ENCODE assay signal across 8 cellular contexts in the genomic region with DNA sequence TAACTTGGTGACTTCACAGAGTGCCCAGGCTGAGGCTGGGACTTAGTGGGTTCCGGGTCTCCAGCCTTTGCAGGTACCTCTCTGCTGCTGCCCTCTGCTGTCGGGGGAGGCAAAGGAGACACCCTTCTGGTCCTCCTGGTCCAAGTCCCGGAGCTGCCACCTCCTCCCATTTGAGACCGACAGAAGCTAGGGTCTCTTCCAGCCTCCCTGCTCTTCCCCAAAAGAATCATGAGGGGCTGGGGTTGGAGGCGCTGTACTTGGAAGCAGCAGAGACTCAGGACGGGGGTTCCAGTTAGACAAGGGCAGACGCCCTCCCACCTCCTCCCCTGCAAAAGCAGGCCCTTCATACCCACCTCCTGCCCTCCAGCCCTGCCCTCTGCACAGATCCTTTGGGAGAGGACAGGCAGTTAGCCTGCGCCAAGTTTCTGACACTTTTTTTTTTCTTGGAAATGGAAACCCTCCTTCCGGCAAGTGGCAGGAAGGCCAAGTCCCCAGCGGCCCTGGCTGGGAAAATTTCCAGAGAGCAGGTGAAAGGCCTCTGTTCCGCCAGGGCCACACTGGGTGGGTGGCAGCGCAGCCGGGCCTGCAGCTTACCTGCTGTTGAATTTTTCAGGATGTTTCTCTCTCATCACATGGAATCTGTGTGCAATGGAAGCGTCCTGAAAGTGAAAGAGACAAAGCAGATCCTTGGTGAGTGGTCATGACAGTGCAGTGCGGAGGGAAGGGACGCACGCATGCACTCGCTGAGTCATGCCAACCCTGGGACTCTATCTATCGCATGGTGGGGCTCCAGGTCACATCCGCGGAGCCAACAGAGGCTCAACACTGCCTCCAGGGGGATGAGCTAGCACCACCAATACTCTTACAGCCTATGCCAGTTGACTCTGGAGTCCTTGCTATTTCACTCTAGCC.
DNase-seq lines count a peak whose midpoint lies in the region; ATAC-seq lines count a peak whose summit lies in the region.

No MANE protein-coding gene starts in this region.

- peak; percentile 92 for DNase-seq in NCI-H2107 (lab: John Stamatoyannopoulos, UW)
- DNase-seq in activated CD4-positive, alpha-beta memory T cell treated with anti-CD3 and anti-CD28 coated beads, Interleukin-2, amount 10 ng/mL, durations not matched to agents 7 days and 5 days = peak; percentile 66
- DNase-seq in stromal cell of bone marrow (ENCODE audit: low read depth) = peak; percentile 83

- peak overlapping the region; percentile 27 for H3K4me3 Mint-ChIP-seq in activated CD4-positive, alpha-beta memory T cell treated with anti-CD3 and anti-CD28 coated beads, Interleukin-2, amount 10 ng/mL, durations not matched to agents 7 days and 5 days

- ATAC-seq in GM18499 (IDR thresholded peaks at IDR 0.05; ENCODE audit: insufficient read depth, unreplicated experiment) = peak; percentile 73
- peak; percentile 86 for ATAC-seq in HG02884 (IDR thresholded peaks at IDR 0.05; ENCODE audit: unreplicated experiment)
- ATAC-seq in esophagus mucosa = peak; percentile 91

- H3K27me3 ChIP-seq in ACC112 (ENCODE audit: insufficient read depth, low read length) (no peaks in the 10 kb centered on the region), muscle layer of duodenum (ENCODE audit: low read depth, low read length) (no peaks in the 10 kb centered on the region)

- H3K27me3 Mint-ChIP-seq in activated CD4-positive, alpha-beta memory T cell treated with anti-CD3 and anti-CD28 coated beads, Interleukin-2, amount 10 ng/mL, durations not matched to agents 7 days and 5 days = peaks cover 8% of the 10 kb centered on the region

- H3K9me3 ChIP-seq in muscle layer of duodenum (ENCODE audit: control insufficient read depth in 1 of 2, low read length in 2 of 2) = no peaks in the 10 kb centered on the region

- H3K4me1 ChIP-seq in ACC112 (ENCODE audit: control insufficient read depth, insufficient read depth, low read length, unreplicated experiment) (peaks cover 15% of the 10 kb centered on the region), muscle layer of duodenum (ENCODE audit: control insufficient read depth in 1 of 2, insufficient read depth in 2 of 2, low read length in 2 of 2) (peaks cover 0 to 11% of the 10 kb centered on the region in 2 donors)

- H3K36me3 ChIP-seq in ACC112 (ENCODE audit: insufficient read depth, low read length) (no peaks in the 10 kb centered on the region), muscle layer of duodenum (ENCODE audit: control insufficient read depth in 1 of 2, insufficient read depth in 2 of 2, low read length in 2 of 2) (peaks cover 0 to 7% of the 10 kb centered on the region in 2 donors)

- CTCF ChIA-PET in activated CD4-positive, alpha-beta memory T cell treated with anti-CD3 and anti-CD28 coated beads, Interleukin-2, amount 10 ng/mL, durations not matched to agents 7 days and 5 days (lab: Charles Lee) = interaction anchor here (1.0 to 2.4 kb wide), 7 partner anchors 11 to 299 kb away, joined by 3 to 17 read pairs (median 5); no protein-coding TSS in a partner anchor

- POLR2A ChIA-PET in activated CD4-positive, alpha-beta memory T cell treated with anti-CD3 and anti-CD28 coated beads, Interleukin-2, amount 10 ng/mL, durations not matched to agents 7 days and 5 days (lab: Charles Lee) = no interaction called here

- H3K4me3 ChIP-seq in ACC112 (ENCODE audit: low read depth, low read length) = peak overlapping the region; percentile 78
- H3K4me3 ChIP-seq in muscle layer of duodenum (ENCODE audit: low read depth in 1 of 2, low read length in 2 of 2) = peak overlapping the region; percentile 25 to 38

- H3K27ac ChIP-seq in ACC112 (ENCODE audit: low read depth, low read length) = peak overlapping the region; percentile 77
- no peak overlapping the region for H3K27ac ChIP-seq in muscle layer of duodenum (ENCODE audit: low read length)

- H3K4me1 Mint-ChIP-seq in activated CD4-positive, alpha-beta memory T cell treated with anti-CD3 and anti-CD28 coated beads, Interleukin-2, amount 10 ng/mL, durations not matched to agents 7 days and 5 days = peaks cover 10% of the 10 kb centered on the region

- no peaks in the 10 kb centered on the region for H3K9me3 Mint-ChIP-seq in activated CD4-positive, alpha-beta memory T cell treated with anti-CD3 and anti-CD28 coated beads, Interleukin-2, amount 10 ng/mL, durations not matched to agents 7 days and 5 days

- no peak overlapping the region for H3K27ac Mint-ChIP-seq in activated CD4-positive, alpha-beta memory T cell treated with anti-CD3 and anti-CD28 coated beads, Interleukin-2, amount 10 ng/mL, durations not matched to agents 7 days and 5 days

- no peaks in the 10 kb centered on the region for H3K36me3 Mint-ChIP-seq in activated CD4-positive, alpha-beta memory T cell treated with anti-CD3 and anti-CD28 coated beads, Interleukin-2, amount 10 ng/mL, durations not matched to agents 7 days and 5 days (ENCODE audit: low read depth)

- H3K79me2 ChIP-seq in ACC112 (ENCODE audit: control insufficient read depth, insufficient read depth, low read length, unreplicated experiment) = no peaks in the 10 kb centered on the region

- H2AFZ ChIP-seq in ACC112 (ENCODE audit: low read length, unreplicated experiment) = peak overlapping the region; percentile 83
